1 cellular context compared by ENCODE assay signal in the genomic region with DNA sequence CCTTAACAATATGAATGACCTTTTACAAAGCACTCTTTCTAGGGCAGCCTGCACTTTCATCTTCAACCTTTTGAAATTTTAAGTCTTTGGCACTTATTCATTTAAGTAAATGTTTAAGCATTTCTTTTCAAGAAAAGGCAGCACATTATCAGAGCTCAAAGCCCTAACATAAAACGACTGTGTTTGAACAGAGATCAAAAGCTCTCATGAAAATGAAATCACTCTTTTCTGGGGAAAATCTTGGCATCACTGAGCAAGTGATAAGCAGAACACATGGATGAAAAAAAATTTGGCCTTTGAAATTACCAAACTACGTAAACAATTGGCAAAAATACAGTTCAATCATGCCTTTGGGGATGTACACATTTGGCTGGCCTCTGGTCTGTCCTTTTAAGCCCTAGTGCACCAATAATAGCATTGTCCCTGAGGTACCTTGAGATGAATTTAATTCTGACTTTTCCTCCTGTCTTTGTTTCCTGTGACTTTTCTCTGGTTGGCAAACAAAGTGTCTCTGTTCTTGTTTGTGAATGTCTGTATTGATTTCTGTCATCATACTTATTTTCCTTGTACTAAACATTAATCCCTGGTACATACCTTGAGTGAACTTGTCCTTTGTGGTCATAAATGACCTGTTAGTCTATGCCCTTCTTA.
TF ChIP-seq lines count a peak whose summit lies in the region.

No MANE protein-coding gene starts in this region.

TF ChIP-seq in HepG2, 621 proteins besides CTCF, POLR2A, EP300 and RAD21 (continued from another document and continues in another):
- TF ChIP-seq, protein P1, sequence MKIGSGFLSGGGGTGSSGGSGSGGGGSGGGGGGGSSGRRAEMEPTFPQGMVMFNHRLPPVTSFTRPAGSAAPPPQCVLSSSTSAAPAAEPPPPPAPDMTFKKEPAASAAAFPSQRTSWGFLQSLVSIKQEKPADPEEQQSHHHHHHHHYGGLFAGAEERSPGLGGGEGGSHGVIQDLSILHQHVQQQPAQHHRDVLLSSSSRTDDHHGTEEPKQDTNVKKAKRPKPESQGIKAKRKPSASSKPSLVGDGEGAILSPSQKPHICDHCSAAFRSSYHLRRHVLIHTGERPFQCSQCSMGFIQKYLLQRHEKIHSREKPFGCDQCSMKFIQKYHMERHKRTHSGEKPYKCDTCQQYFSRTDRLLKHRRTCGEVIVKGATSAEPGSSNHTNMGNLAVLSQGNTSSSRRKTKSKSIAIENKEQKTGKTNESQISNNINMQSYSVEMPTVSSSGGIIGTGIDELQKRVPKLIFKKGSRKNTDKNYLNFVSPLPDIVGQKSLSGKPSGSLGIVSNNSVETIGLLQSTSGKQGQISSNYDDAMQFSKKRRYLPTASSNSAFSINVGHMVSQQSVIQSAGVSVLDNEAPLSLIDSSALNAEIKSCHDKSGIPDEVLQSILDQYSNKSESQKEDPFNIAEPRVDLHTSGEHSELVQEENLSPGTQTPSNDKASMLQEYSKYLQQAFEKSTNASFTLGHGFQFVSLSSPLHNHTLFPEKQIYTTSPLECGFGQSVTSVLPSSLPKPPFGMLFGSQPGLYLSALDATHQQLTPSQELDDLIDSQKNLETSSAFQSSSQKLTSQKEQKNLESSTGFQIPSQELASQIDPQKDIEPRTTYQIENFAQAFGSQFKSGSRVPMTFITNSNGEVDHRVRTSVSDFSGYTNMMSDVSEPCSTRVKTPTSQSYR (CRISPR knock-in tag; IDR thresholded peaks at IDR 0.05; ENCODE audit: borderline replicate concordance) = peak; percentile 31; the same call in 1 of the 2 replicates
- TF ChIP-seq MEF2D (CRISPR knock-in tag; IDR thresholded peaks at IDR 0.05) (peak; percentile 76; the same call in 1 of the 2 replicates), SP1 (IDR thresholded peaks at IDR 0.05) (no peak), SP1 (CRISPR knock-in tag; IDR thresholded peaks at IDR 0.05) (no peak), MIER3 (CRISPR knock-in tag; IDR thresholded peaks at IDR 0.05; ENCODE audit: borderline replicate concordance) (peak; percentile 19; the same call in 1 of the 2 replicates), HMG20B (CRISPR knock-in tag; conservative IDR thresholded peaks at IDR 0.05) (peak; percentile 39; the same call in 1 of the 2 replicates), ZNF629 (CRISPR knock-in tag; conservative IDR thresholded peaks at IDR 0.05) (0 out of 2 replicates have a peak, but pooled peaks have one; percentile 13), ZMYM4 (CRISPR knock-in tag; IDR thresholded peaks at IDR 0.05) (peak; percentile 86), KAT8 (CRISPR knock-in tag; IDR thresholded peaks at IDR 0.05) (peak; percentile 69), ZC3H4 (CRISPR knock-in tag; IDR thresholded peaks at IDR 0.05; ENCODE audit: borderline replicate concordance) (no peak), RBFOX2 (IDR thresholded peaks at IDR 0.05; ENCODE audit: low read depth, low read length) (no peak), TBX2 (CRISPR knock-in tag; IDR thresholded peaks at IDR 0.05; ENCODE audit: borderline replicate concordance) (peak; percentile 89), RARA (CRISPR knock-in tag; IDR thresholded peaks at IDR 0.05) (peak; percentile 95), ARNTL (CRISPR knock-in tag; IDR thresholded peaks at IDR 0.05) (peak; percentile 46; the same call in 1 of the 2 replicates), XBP1 (CRISPR knock-in tag; IDR thresholded peaks at IDR 0.05) (no peak), CC2D1A (CRISPR knock-in tag; IDR thresholded peaks at IDR 0.05) (no peak), ZKSCAN8 (CRISPR knock-in tag; IDR thresholded peaks at IDR 0.05; ENCODE audit: borderline replicate concordance) (peak; percentile 93), TCF7L2 (IDR thresholded peaks at IDR 0.05; ENCODE audit: low read depth, low read length) (peak; percentile 100), RORA (CRISPR knock-in tag; IDR thresholded peaks at IDR 0.05) (peak; percentile 86; the same call in 1 of the 2 replicates), TBX3 (IDR thresholded peaks at IDR 0.05; ENCODE audit: borderline replicate concordance) (peak; percentile 68; the same call in 1 of the 2 replicates), FOXA1 (IDR thresholded peaks at IDR 0.05) (peak; percentile 83), FOXA1 (CRISPR knock-in tag; IDR thresholded peaks at IDR 0.05) (peak; percentile 86), HOXA3 (CRISPR knock-in tag; IDR thresholded peaks at IDR 0.05) (peak; percentile 57), NR2F6 (IDR thresholded peaks at IDR 0.05) (peak; percentile 88), NR2F6 (CRISPR knock-in tag; IDR thresholded peaks at IDR 0.05) (peak; percentile 81), TBL1XR1 (IDR thresholded peaks at IDR 0.05; ENCODE audit: borderline replicate concordance, low read length, partially characterized antibody) (peak; percentile 68), HNF4G (IDR thresholded peaks at IDR 0.05; ENCODE audit: borderline replicate concordance, low read depth, low read length) (peak; percentile 83), HNF4G (CRISPR knock-in tag; IDR thresholded peaks at IDR 0.05; ENCODE audit: borderline replicate concordance, low read depth) (no peak; the same call in 1 of the 2 replicates), SAP130 (CRISPR knock-in tag; IDR thresholded peaks at IDR 0.05; ENCODE audit: low read depth) (peak; percentile 65), MED13 (CRISPR knock-in tag; IDR thresholded peaks at IDR 0.05) (peak; percentile 99), RXRB (CRISPR knock-in tag; IDR thresholded peaks at IDR 0.05; ENCODE audit: borderline replicate concordance) (peak; percentile 94), ATAD3A (CRISPR knock-in tag; IDR thresholded peaks at IDR 0.05) (no peak), PITX1 (CRISPR knock-in tag; IDR thresholded peaks at IDR 0.05) (peak; percentile 97), RFXANK (CRISPR knock-in tag; IDR thresholded peaks at IDR 0.05) (peak; percentile 49; the same call in 1 of the 2 replicates), SOX5 (CRISPR knock-in tag; IDR thresholded peaks at IDR 0.05; ENCODE audit: borderline replicate concordance) (peak; percentile 95; the same call in 1 of the 2 replicates), SATB2 (CRISPR knock-in tag; IDR thresholded peaks at IDR 0.05) (0 out of 2 replicates have a peak, but pooled peaks have one; percentile 48), CREB1 (IDR thresholded peaks at IDR 0.05) (peak; percentile 45; the same call in 1 of the 2 replicates), CREB1 (CRISPR knock-in tag; IDR thresholded peaks at IDR 0.05) (peak; percentile 68), SOX13 (IDR thresholded peaks at IDR 0.05) (peak; percentile 93), SOX13 (CRISPR knock-in tag; conservative IDR thresholded peaks at IDR 0.05 in 1 of 2, IDR thresholded peaks at IDR 0.05 in 1 of 2) (peak in 1 of 2 experiments; percentile 96; a peak in 2 of 4 replicates), ZNF746 (CRISPR knock-in tag; IDR thresholded peaks at IDR 0.05) (no peak; the same call in 1 of the 2 replicates), ZNF264 (CRISPR knock-in tag; IDR thresholded peaks at IDR 0.05) (peak; percentile 33; the same call in 1 of the 2 replicates)
- TF ChIP-seq, protein P2, sequence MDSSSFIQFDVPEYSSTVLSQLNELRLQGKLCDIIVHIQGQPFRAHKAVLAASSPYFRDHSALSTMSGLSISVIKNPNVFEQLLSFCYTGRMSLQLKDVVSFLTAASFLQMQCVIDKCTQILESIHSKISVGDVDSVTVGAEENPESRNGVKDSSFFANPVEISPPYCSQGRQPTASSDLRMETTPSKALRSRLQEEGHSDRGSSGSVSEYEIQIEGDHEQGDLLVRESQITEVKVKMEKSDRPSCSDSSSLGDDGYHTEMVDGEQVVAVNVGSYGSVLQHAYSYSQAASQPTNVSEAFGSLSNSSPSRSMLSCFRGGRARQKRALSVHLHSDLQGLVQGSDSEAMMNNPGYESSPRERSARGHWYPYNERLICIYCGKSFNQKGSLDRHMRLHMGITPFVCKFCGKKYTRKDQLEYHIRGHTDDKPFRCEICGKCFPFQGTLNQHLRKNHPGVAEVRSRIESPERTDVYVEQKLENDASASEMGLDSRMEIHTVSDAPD (CRISPR knock-in tag; IDR thresholded peaks at IDR 0.05) = peak; percentile 83
- TF ChIP-seq, protein P3, sequence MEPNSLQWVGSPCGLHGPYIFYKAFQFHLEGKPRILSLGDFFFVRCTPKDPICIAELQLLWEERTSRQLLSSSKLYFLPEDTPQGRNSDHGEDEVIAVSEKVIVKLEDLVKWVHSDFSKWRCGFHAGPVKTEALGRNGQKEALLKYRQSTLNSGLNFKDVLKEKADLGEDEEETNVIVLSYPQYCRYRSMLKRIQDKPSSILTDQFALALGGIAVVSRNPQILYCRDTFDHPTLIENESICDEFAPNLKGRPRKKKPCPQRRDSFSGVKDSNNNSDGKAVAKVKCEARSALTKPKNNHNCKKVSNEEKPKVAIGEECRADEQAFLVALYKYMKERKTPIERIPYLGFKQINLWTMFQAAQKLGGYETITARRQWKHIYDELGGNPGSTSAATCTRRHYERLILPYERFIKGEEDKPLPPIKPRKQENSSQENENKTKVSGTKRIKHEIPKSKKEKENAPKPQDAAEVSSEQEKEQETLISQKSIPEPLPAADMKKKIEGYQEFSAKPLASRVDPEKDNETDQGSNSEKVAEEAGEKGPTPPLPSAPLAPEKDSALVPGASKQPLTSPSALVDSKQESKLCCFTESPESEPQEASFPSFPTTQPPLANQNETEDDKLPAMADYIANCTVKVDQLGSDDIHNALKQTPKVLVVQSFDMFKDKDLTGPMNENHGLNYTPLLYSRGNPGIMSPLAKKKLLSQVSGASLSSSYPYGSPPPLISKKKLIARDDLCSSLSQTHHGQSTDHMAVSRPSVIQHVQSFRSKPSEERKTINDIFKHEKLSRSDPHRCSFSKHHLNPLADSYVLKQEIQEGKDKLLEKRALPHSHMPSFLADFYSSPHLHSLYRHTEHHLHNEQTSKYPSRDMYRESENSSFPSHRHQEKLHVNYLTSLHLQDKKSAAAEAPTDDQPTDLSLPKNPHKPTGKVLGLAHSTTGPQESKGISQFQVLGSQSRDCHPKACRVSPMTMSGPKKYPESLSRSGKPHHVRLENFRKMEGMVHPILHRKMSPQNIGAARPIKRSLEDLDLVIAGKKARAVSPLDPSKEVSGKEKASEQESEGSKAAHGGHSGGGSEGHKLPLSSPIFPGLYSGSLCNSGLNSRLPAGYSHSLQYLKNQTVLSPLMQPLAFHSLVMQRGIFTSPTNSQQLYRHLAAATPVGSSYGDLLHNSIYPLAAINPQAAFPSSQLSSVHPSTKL (CRISPR knock-in tag; IDR thresholded peaks at IDR 0.05) = peak; percentile 91
- TF ChIP-seq, protein P4, sequence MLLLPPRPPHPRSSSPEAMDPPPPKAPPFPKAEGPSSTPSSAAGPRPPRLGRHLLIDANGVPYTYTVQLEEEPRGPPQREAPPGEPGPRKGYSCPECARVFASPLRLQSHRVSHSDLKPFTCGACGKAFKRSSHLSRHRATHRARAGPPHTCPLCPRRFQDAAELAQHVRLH (CRISPR knock-in tag; IDR thresholded peaks at IDR 0.05; ENCODE audit: borderline replicate concordance, low read depth) = 0 out of 2 replicates have a peak, but pooled peaks have one; percentile 33
- TF ChIP-seq, protein P5, sequence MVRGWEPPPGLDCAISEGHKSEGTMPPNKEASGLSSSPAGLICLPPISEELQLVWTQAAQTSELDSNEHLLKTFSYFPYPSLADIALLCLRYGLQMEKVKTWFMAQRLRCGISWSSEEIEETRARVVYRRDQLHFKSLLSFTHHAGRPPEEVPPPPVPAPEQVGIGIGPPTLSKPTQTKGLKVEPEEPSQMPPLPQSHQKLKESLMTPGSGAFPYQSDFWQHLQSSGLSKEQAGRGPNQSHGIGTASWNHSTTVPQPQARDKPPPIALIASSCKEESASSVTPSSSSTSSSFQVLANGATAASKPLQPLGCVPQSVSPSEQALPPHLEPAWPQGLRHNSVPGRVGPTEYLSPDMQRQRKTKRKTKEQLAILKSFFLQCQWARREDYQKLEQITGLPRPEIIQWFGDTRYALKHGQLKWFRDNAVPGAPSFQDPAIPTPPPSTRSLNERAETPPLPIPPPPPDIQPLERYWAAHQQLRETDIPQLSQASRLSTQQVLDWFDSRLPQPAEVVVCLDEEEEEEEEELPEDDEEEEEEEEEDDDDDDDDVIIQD (CRISPR knock-in tag; IDR thresholded peaks at IDR 0.05; ENCODE audit: low read depth) = peak; percentile 38; the same call in 1 of the 2 replicates
- TF ChIP-seq, protein P6, sequence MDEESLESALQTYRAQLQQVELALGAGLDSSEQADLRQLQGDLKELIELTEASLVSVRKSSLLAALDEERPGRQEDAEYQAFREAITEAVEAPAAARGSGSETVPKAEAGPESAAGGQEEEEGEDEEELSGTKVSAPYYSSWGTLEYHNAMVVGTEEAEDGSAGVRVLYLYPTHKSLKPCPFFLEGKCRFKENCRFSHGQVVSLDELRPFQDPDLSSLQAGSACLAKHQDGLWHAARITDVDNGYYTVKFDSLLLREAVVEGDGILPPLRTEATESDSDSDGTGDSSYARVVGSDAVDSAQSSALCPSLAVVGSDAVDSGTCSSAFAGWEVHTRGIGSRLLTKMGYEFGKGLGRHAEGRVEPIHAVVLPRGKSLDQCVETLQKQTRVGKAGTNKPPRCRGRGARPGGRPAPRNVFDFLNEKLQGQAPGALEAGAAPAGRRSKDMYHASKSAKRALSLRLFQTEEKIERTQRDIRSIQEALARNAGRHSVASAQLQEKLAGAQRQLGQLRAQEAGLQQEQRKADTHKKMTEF (CRISPR knock-in tag; IDR thresholded peaks at IDR 0.05) = peak; percentile 88
- TF ChIP-seq, protein P7, sequence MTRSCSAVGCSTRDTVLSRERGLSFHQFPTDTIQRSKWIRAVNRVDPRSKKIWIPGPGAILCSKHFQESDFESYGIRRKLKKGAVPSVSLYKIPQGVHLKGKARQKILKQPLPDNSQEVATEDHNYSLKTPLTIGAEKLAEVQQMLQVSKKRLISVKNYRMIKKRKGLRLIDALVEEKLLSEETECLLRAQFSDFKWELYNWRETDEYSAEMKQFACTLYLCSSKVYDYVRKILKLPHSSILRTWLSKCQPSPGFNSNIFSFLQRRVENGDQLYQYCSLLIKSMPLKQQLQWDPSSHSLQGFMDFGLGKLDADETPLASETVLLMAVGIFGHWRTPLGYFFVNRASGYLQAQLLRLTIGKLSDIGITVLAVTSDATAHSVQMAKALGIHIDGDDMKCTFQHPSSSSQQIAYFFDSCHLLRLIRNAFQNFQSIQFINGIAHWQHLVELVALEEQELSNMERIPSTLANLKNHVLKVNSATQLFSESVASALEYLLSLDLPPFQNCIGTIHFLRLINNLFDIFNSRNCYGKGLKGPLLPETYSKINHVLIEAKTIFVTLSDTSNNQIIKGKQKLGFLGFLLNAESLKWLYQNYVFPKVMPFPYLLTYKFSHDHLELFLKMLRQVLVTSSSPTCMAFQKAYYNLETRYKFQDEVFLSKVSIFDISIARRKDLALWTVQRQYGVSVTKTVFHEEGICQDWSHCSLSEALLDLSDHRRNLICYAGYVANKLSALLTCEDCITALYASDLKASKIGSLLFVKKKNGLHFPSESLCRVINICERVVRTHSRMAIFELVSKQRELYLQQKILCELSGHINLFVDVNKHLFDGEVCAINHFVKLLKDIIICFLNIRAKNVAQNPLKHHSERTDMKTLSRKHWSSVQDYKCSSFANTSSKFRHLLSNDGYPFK (CRISPR knock-in tag; IDR thresholded peaks at IDR 0.05; ENCODE audit: borderline replicate concordance) = no peak
- TF ChIP-seq, protein P8, sequence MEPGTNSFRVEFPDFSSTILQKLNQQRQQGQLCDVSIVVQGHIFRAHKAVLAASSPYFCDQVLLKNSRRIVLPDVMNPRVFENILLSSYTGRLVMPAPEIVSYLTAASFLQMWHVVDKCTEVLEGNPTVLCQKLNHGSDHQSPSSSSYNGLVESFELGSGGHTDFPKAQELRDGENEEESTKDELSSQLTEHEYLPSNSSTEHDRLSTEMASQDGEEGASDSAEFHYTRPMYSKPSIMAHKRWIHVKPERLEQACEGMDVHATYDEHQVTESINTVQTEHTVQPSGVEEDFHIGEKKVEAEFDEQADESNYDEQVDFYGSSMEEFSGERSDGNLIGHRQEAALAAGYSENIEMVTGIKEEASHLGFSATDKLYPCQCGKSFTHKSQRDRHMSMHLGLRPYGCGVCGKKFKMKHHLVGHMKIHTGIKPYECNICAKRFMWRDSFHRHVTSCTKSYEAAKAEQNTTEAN (CRISPR knock-in tag; conservative IDR thresholded peaks at IDR 0.05) = peak; percentile 80; the same call in 1 of the 2 replicates
